In the genomic region with DNA sequence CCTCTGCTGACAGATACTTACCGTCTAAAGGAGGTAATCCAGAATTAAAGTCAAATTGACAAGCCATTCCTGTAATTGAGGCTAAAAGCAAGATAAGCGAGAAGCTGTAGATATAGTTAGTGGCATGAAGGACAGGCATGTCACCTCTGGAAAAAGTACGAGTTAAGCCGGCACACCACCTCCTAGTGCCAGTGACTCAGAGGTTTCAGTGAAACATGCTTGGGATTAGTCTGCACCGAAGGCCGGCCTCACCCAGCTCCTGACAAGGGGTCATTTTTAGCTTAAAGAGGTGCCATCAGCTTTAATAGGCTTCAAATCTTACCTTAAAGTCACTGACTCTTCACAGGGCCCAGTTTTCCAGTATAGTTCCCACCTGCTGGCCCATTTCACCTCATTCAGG, we compare ENCODE assay signal across 23 cellular contexts.
A peak's percentile ranks its signal among the peaks of the same experiment; 100 is the strongest.
DNase-seq lines count a peak whose midpoint lies in the region; ATAC-seq, FAIRE-seq and TF ChIP-seq lines count a peak whose summit lies in the region.
"Had no signal": no experiment of that assay in that cellular context is flagged by ENCODE, and none has a peak within 500 bp of the region (broad histone marks: within the 10 kb centered on the region; RNA-seq: fewer than 3 reads in every experiment).

No MANE protein-coding gene starts in this region.

- no peak overlapping the region for H3K27ac Mint-ChIP-seq in activated CD4-positive, alpha-beta memory T cell treated with anti-CD3 and anti-CD28 coated beads, Interleukin-2, amount 10 ng/mL, durations not matched to agents 7 days and 5 days
- H3K27ac Mint-ChIP-seq: B cell; CD4-positive, alpha-beta T cell; CD8-positive, alpha-beta T cell had no signal

- H3K4me2 ChIP-seq in A549 = no peak overlapping the region
- H3K4me2 ChIP-seq: BLaER1 treated with 17β-estradiol and CSF1 and Interleukin-3, amounts not matched to agents 10 nM and 100 nM had no signal

- no peak for TF ChIP-seq CTCF in A549 (IDR thresholded peaks at IDR 0.05)
- peak; percentile 33; the same call in 1 of the 2 replicates for TF ChIP-seq CTCF in WERI-Rb-1 (IDR thresholded peaks at IDR 0.05; ENCODE audit: low read depth, low read length)
- TF ChIP-seq CTCF in esophagus muscularis mucosa (IDR thresholded peaks at IDR 0.05) = no peak
- TF ChIP-seq CTCF in vagina (IDR thresholded peaks at IDR 0.05) = no peak

- H3K4me1 Mint-ChIP-seq in activated CD4-positive, alpha-beta memory T cell treated with anti-CD3 and anti-CD28 coated beads, Interleukin-2, amount 10 ng/mL, durations not matched to agents 7 days and 5 days = no peaks in the 10 kb centered on the region
- H3K4me1 Mint-ChIP-seq: B cell had no signal

- no peak for TF ChIP-seq POLR2A in A549 (IDR thresholded peaks at IDR 0.05; ENCODE audit: low read length)
- no peak for TF ChIP-seq POLR2A in esophagus muscularis mucosa (IDR thresholded peaks at IDR 0.05; ENCODE audit: low read depth)
- no peak for TF ChIP-seq POLR2A in vagina (IDR thresholded peaks at IDR 0.05)

- peak; percentile 61 for FAIRE-seq in A549 (lab: Jason Lieb, UNC)
- FAIRE-seq: A204.1, D721Med, G401.6, GM12891, GM19239 had no signal

- H3K9me3 ChIP-seq in A549 = peaks cover 10% of the 10 kb centered on the region; the same call in 1 of the 3 replicates
- H3K9me3 ChIP-seq in WERI-Rb-1 (ENCODE audit: severe bottlenecking) = no peaks in the 10 kb centered on the region
- no peaks in the 10 kb centered on the region for H3K9me3 ChIP-seq in esophagus muscularis mucosa
- no peaks in the 10 kb centered on the region for H3K9me3 ChIP-seq in vagina
- H3K9me3 ChIP-seq: BLaER1 treated with 17β-estradiol and CSF1 and Interleukin-3, amounts not matched to agents 10 nM and 100 nM; Caco-2 had no signal

- H3K36me3 ChIP-seq in WERI-Rb-1 (no peaks in the 10 kb centered on the region), esophagus muscularis mucosa (no peaks in the 10 kb centered on the region), vagina (no peaks in the 10 kb centered on the region)
- H3K36me3 ChIP-seq: BLaER1 treated with 17β-estradiol and CSF1 and Interleukin-3, amounts not matched to agents 10 nM and 100 nM had no signal

- peaks cover 26% of the 10 kb centered on the region for H3K9me3 Mint-ChIP-seq in activated CD4-positive, alpha-beta memory T cell treated with anti-CD3 and anti-CD28 coated beads, Interleukin-2, amount 10 ng/mL, durations not matched to agents 7 days and 5 days

- no peak overlapping the region for H3K4me3 Mint-ChIP-seq in activated CD4-positive, alpha-beta memory T cell treated with anti-CD3 and anti-CD28 coated beads, Interleukin-2, amount 10 ng/mL, durations not matched to agents 7 days and 5 days
- H3K4me3 Mint-ChIP-seq: B cell; CD4-positive, alpha-beta T cell; CD8-positive, alpha-beta T cell had no signal

- POLR2A ChIA-PET in A549 (lab: Yijun Ruan, JAX) = no interaction called here
- POLR2A ChIA-PET in activated CD4-positive, alpha-beta memory T cell treated with anti-CD3 and anti-CD28 coated beads, Interleukin-2, amount 10 ng/mL, durations not matched to agents 7 days and 5 days (lab: Charles Lee) = no interaction called here

- CTCF ChIA-PET in A549 (lab: Yijun Ruan, JAX) = no interaction called here
- CTCF ChIA-PET in activated CD4-positive, alpha-beta memory T cell treated with anti-CD3 and anti-CD28 coated beads, Interleukin-2, amount 10 ng/mL, durations not matched to agents 7 days and 5 days (lab: Charles Lee) = no interaction called here

- no peaks in the 10 kb centered on the region for H3K27me3 ChIP-seq in WERI-Rb-1 (ENCODE audit: insufficient read depth, low read depth, severe bottlenecking)
- peaks cover 0 to 4% (median 0%) of the 10 kb centered on the region in 4 donors for H3K27me3 ChIP-seq in esophagus muscularis mucosa
- H3K27me3 ChIP-seq in vagina = no peaks in the 10 kb centered on the region
- H3K27me3 ChIP-seq: BLaER1 treated with 17β-estradiol and CSF1 and Interleukin-3, amounts not matched to agents 10 nM and 100 nM had no signal

- no peak for DNase-seq in A549 (ENCODE audit: low read depth in 1 of 2, low spot score in 1 of 2)
- peak; percentile 91 for DNase-seq in WERI-Rb-1
- peak; percentile 62 for DNase-seq in esophagus muscularis mucosa (ENCODE audit: extremely low spot score)
- peak; percentile 32 to 46 for DNase-seq in vagina (ENCODE audit: extremely low spot score in 2 of 2)
- no peak for DNase-seq in SHP77 (lab: John Stamatoyannopoulos, UW)
- DNase-seq in activated CD4-positive, alpha-beta memory T cell treated with anti-CD3 and anti-CD28 coated beads, Interleukin-2, amount 10 ng/mL, durations not matched to agents 7 days and 5 days = no peak
- DNase-seq: 8988T; AML-193; Caco-2; Calu3; CD4-positive, alpha-beta T cell; CD8-positive, alpha-beta T cell; DMS79 treated with DMSO at 0.1 percent for 48 hours; GF-D8 had no signal

- H3K36me3 Mint-ChIP-seq in activated CD4-positive, alpha-beta memory T cell treated with anti-CD3 and anti-CD28 coated beads, Interleukin-2, amount 10 ng/mL, durations not matched to agents 7 days and 5 days (ENCODE audit: low read depth) = no peaks in the 10 kb centered on the region
- H3K36me3 Mint-ChIP-seq: CD8-positive, alpha-beta T cell had no signal

- intact Hi-C loops in esophagus muscularis mucosa (cut with DNase I) = no loop called here
- intact Hi-C loops in vagina (cut with DNase I) = no loop called here

- no peak for TF ChIP-seq RAD21 in A549 (conservative IDR thresholded peaks at IDR 0.05 in 1 of 2, IDR thresholded peaks at IDR 0.05 in 1 of 2)

- H3K27ac ChIP-seq in A549 = no peak overlapping the region
- H3K27ac ChIP-seq in WERI-Rb-1 = peak overlapping the region; percentile 57
- H3K27ac ChIP-seq in esophagus muscularis mucosa (replicated peaks in 1 of 4) = no peak overlapping the region
- H3K27ac ChIP-seq in vagina = no peak overlapping the region
- H3K27ac ChIP-seq: BLaER1 treated with 17β-estradiol and CSF1 and Interleukin-3, amounts not matched to agents 10 nM and 100 nM; C4-2B had no signal

- H3K4me3 ChIP-seq in A549 (no peak overlapping the region), WERI-Rb-1 (ENCODE audit: low read depth, low read length) (no peak overlapping the region), esophagus muscularis mucosa (no peak overlapping the region), vagina (no peak overlapping the region)
- H3K4me3 ChIP-seq: BLaER1 treated with 17β-estradiol and CSF1 and Interleukin-3, amounts not matched to agents 10 nM and 100 nM had no signal

- H3K27me3 Mint-ChIP-seq in activated CD4-positive, alpha-beta memory T cell treated with anti-CD3 and anti-CD28 coated beads, Interleukin-2, amount 10 ng/mL, durations not matched to agents 7 days and 5 days = no peaks in the 10 kb centered on the region
- H3K27me3 Mint-ChIP-seq: B cell; CD4-positive, alpha-beta T cell had no signal

- WGBS in A549 (ENCODE audit: missing lambda C conversion rate) = 18% methylated on average over 6 of the region's 6 CpGs
- WGBS in esophagus muscularis mucosa = 51% methylated on average over 6 of the region's 6 CpGs

- TF ChIP-seq EP300 in A549 (IDR thresholded peaks at IDR 0.05) (no peak), esophagus muscularis mucosa (IDR thresholded peaks at IDR 0.05) (no peak)

- no peak for ATAC-seq in A549
- ATAC-seq in GM21619 (IDR thresholded peaks at IDR 0.05; ENCODE audit: unreplicated experiment) = no peak
- ATAC-seq: CD8-positive, alpha-beta T cell had no signal

- no peaks in the 10 kb centered on the region for H3K4me1 ChIP-seq in A549
- H3K4me1 ChIP-seq in esophagus muscularis mucosa = no peaks in the 10 kb centered on the region
- no peaks in the 10 kb centered on the region for H3K4me1 ChIP-seq in vagina
- H3K4me1 ChIP-seq: Caco-2 had no signal

TF ChIP-seq in A549, 52 proteins besides CTCF, POLR2A, EP300 and RAD21:
- TF ChIP-seq CHD4 (IDR thresholded peaks at IDR 0.05; ENCODE audit: borderline replicate concordance) = no peak
- TF ChIP-seq KDM1A (IDR thresholded peaks at IDR 0.05; ENCODE audit: low read depth) = no peak
- TF ChIP-seq NFE2L2 (conservative IDR thresholded peaks at IDR 0.05; ENCODE audit: low read length) = no peak
- TF ChIP-seq, protein P1, sequence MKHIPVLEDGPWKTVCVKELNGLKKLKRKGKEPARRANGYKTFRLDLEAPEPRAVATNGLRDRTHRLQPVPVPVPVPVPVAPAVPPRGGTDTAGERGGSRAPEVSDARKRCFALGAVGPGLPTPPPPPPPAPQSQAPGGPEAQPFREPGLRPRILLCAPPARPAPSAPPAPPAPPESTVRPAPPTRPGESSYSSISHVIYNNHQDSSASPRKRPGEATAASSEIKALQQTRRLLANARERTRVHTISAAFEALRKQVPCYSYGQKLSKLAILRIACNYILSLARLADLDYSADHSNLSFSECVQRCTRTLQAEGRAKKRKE (CRISPR knock-in tag; IDR thresholded peaks at IDR 0.05; ENCODE audit: low read depth) = no peak
- no peak for TF ChIP-seq FOSB (CRISPR knock-in tag; IDR thresholded peaks at IDR 0.05)
- TF ChIP-seq, protein P2, sequence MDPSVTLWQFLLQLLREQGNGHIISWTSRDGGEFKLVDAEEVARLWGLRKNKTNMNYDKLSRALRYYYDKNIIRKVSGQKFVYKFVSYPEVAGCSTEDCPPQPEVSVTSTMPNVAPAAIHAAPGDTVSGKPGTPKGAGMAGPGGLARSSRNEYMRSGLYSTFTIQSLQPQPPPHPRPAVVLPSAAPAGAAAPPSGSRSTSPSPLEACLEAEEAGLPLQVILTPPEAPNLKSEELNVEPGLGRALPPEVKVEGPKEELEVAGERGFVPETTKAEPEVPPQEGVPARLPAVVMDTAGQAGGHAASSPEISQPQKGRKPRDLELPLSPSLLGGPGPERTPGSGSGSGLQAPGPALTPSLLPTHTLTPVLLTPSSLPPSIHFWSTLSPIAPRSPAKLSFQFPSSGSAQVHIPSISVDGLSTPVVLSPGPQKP (IDR thresholded peaks at IDR 0.05; ENCODE audit: low read depth, low read length) = no peak
- TF ChIP-seq HOXA7 (CRISPR knock-in tag; IDR thresholded peaks at IDR 0.05) = no peak
- TF ChIP-seq RNF2 (IDR thresholded peaks at IDR 0.05; ENCODE audit: borderline replicate concordance, low read depth) = no peak
- TF ChIP-seq, protein P3, sequence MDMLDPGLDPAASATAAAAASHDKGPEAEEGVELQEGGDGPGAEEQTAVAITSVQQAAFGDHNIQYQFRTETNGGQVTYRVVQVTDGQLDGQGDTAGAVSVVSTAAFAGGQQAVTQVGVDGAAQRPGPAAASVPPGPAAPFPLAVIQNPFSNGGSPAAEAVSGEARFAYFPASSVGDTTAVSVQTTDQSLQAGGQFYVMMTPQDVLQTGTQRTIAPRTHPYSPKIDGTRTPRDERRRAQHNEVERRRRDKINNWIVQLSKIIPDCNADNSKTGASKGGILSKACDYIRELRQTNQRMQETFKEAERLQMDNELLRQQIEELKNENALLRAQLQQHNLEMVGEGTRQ (IDR thresholded peaks at IDR 0.05) = no peak
- no peak for TF ChIP-seq MAFK (IDR thresholded peaks at IDR 0.05; ENCODE audit: partially characterized antibody)
- no peak for TF ChIP-seq ZSCAN20 (CRISPR knock-in tag; IDR thresholded peaks at IDR 0.05)
- no peak for TF ChIP-seq CBX2 (IDR thresholded peaks at IDR 0.05; ENCODE audit: borderline replicate concordance, low read depth)
TF ChIP-seq in A549: peak in this region for 0.

Comparison
In these comparisons a context has a peak if more than half of its experiments do, and no peak if none do; other contexts are left out.
1. DNase-seq: peak in WERI-Rb-1 (single experiment), esophagus muscularis mucosa (single experiment) and vagina (2 of 2); none in A549 (0 of 2), SHP77 (0 of 2) and activated CD4-positive, alpha-beta memory T cell treated with anti-CD3 and anti-CD28 coated beads, Interleukin-2, amount 10 ng/mL, durations not matched to agents 7 days and 5 days (single experiment).